1 cellular context compared by ENCODE assay signal in the genomic region with DNA sequence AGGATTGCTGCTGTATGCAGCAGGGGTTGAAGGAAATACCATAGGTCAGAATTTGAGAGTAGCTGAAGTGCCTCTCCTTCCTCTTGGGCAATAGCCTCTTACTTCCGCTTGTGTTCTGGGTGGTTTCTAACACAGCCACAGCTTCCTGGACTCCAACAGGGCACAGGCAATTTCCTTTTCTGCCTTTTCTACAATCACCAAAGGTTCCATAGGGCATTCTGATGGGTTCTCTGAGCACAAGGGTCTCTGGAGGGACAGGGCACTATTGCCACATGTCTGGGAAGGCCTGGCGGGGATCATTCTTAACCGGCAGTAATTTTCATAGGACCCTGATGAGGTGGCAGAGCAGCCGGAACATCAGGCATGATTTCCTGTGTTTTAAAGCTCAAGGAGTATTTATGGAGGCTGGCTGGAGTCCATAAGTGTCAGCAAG.
A peak's percentile ranks its signal among the peaks of the same experiment; 100 is the strongest.
TF ChIP-seq lines count a peak whose summit lies in the region.

No MANE protein-coding gene starts in this region.

TF ChIP-seq in HepG2, 621 proteins besides CTCF, POLR2A, EP300 and RAD21:
- no peak for TF ChIP-seq TOE1 (CRISPR knock-in tag; IDR thresholded peaks at IDR 0.05)
- peak; percentile 33; the same call in 1 of the 2 replicates for TF ChIP-seq CEBPG (CRISPR knock-in tag; IDR thresholded peaks at IDR 0.05)
- no peak for TF ChIP-seq ATM (IDR thresholded peaks at IDR 0.05; ENCODE audit: borderline replicate concordance)
- no peak for TF ChIP-seq ZFP41 (CRISPR knock-in tag; IDR thresholded peaks at IDR 0.05; ENCODE audit: borderline replicate concordance)
- no peak for TF ChIP-seq NPAS2 (CRISPR knock-in tag; IDR thresholded peaks at IDR 0.05; ENCODE audit: borderline replicate concordance)
- TF ChIP-seq CEBPB (IDR thresholded peaks at IDR 0.05; ENCODE audit: borderline replicate concordance, low read depth, low read length), result peak; percentile 33; the same call in 1 of the 2 replicates
TF ChIP-seq in HepG2: peak in this region for 2.
